In genomic region chr3:112377418-112378071, GRCh38 we compare ENCODE assay signal across 9 cellular contexts. TPM values are rescaled to one million over a fixed set of nuclear protein-coding genes. Genes with fewer than 3 reads are reported as not detected.
DNase-seq lines count a peak whose midpoint lies in the region; ATAC-seq lines count a peak whose summit lies in the region.
"Had no signal": no experiment of that assay in that cellular context is flagged by ENCODE, and none has a peak within 500 bp of the region (broad histone marks: within the 10 kb centered on the region; RNA-seq: fewer than 3 reads in every experiment).

No MANE protein-coding gene starts in this region.

- DNase-seq in HT1080 (ENCODE audit: low read depth), result peak; percentile 29
- no peak for DNase-seq in activated T-helper 2 cell treated with anti-CD3 and anti-CD28 coated beads, Interferon-gamma antibody, Interleukin-2, Interleukin-4, amounts not matched to agents 10 μg/mL and 5 μg/mL and 100 μg/mL, durations not matched to agents 14 hours and 24 hours and 36 hours (ENCODE audit: low spot score)
- peak; percentile 82 for DNase-seq in foreskin melanocyte
- no peak for DNase-seq in stimulated activated naive B cell treated with anti-CD40 and anti-IgM and Interleukin-4, amounts not matched to agents 10 μg/mL and 1 μg/mL and 100 μg/mL, for 72 hours
- no peak for DNase-seq in NAMALWA (ENCODE audit: low spot score)
- DNase-seq in activated CD8-positive, alpha-beta T cell treated with anti-CD3 and anti-CD28 coated beads, Interleukin-2, amount 10 ng/mL, durations not matched to agents 7 days and 5 days, result no peak
- DNase-seq: activated CD8-positive, alpha-beta memory T cell treated with anti-CD3 and anti-CD28 coated beads, Interleukin-2, amount 50 U/mL, for 48 hours; NCI-H526 treated with DMSO at 0.1 percent for 48 hours had no signal

- peaks cover 13% of the 10 kb centered on the region for H3K36me3 Mint-ChIP-seq in activated T-helper 2 cell treated with anti-CD3 and anti-CD28 coated beads, Interferon-gamma antibody, Interleukin-2, Interleukin-4, amounts not matched to agents 10 μg/mL and 5 μg/mL and 100 μg/mL, durations not matched to agents 14 hours and 24 hours and 36 hours (ENCODE audit: low read depth)
- peaks cover 0 to 15% of the 10 kb centered on the region in 2 donors for H3K36me3 Mint-ChIP-seq in stimulated activated naive B cell treated with anti-CD40 and anti-IgM and Interleukin-4, amounts not matched to agents 10 μg/mL and 1 μg/mL and 100 μg/mL, for 72 hours
- no peaks in the 10 kb centered on the region for H3K36me3 Mint-ChIP-seq in activated CD8-positive, alpha-beta T cell treated with anti-CD3 and anti-CD28 coated beads, Interleukin-2, amount 10 ng/mL, durations not matched to agents 7 days and 5 days (ENCODE audit: low read depth)

- H3K4me1 Mint-ChIP-seq in activated T-helper 2 cell treated with anti-CD3 and anti-CD28 coated beads, Interferon-gamma antibody, Interleukin-2, Interleukin-4, amounts not matched to agents 10 μg/mL and 5 μg/mL and 100 μg/mL, durations not matched to agents 14 hours and 24 hours and 36 hours (ENCODE audit: low read depth), result peaks cover 75% of the 10 kb centered on the region
- H3K4me1 Mint-ChIP-seq in stimulated activated naive B cell treated with anti-CD40 and anti-IgM and Interleukin-4, amounts not matched to agents 10 μg/mL and 1 μg/mL and 100 μg/mL, for 72 hours, result peaks cover 42 to 74% of the 10 kb centered on the region in 2 donors
- H3K4me1 Mint-ChIP-seq in activated CD8-positive, alpha-beta T cell treated with anti-CD3 and anti-CD28 coated beads, Interleukin-2, amount 10 ng/mL, durations not matched to agents 7 days and 5 days (ENCODE audit: low read depth), result peaks cover 13% of the 10 kb centered on the region

- no peak overlapping the region for H3K4me3 Mint-ChIP-seq in activated T-helper 2 cell treated with anti-CD3 and anti-CD28 coated beads, Interferon-gamma antibody, Interleukin-2, Interleukin-4, amounts not matched to agents 10 μg/mL and 5 μg/mL and 100 μg/mL, durations not matched to agents 14 hours and 24 hours and 36 hours (ENCODE audit: low read depth)
- no peak overlapping the region for H3K4me3 Mint-ChIP-seq in stimulated activated naive B cell treated with anti-CD40 and anti-IgM and Interleukin-4, amounts not matched to agents 10 μg/mL and 1 μg/mL and 100 μg/mL, for 72 hours
- no peak overlapping the region for H3K4me3 Mint-ChIP-seq in activated CD8-positive, alpha-beta T cell treated with anti-CD3 and anti-CD28 coated beads, Interleukin-2, amount 10 ng/mL, durations not matched to agents 7 days and 5 days

- H3K9me3 Mint-ChIP-seq in activated T-helper 2 cell treated with anti-CD3 and anti-CD28 coated beads, Interferon-gamma antibody, Interleukin-2, Interleukin-4, amounts not matched to agents 10 μg/mL and 5 μg/mL and 100 μg/mL, durations not matched to agents 14 hours and 24 hours and 36 hours, result peaks cover 3% of the 10 kb centered on the region
- H3K9me3 Mint-ChIP-seq in stimulated activated naive B cell treated with anti-CD40 and anti-IgM and Interleukin-4, amounts not matched to agents 10 μg/mL and 1 μg/mL and 100 μg/mL, for 72 hours, result peaks cover 4 to 6% of the 10 kb centered on the region in 2 donors
- no peaks in the 10 kb centered on the region for H3K9me3 Mint-ChIP-seq in activated CD8-positive, alpha-beta T cell treated with anti-CD3 and anti-CD28 coated beads, Interleukin-2, amount 10 ng/mL, durations not matched to agents 7 days and 5 days (ENCODE audit: insufficient read depth)

- POLR2A ChIA-PET in activated CD8-positive, alpha-beta T cell treated with anti-CD3 and anti-CD28 coated beads, Interleukin-2, amount 10 ng/mL, durations not matched to agents 7 days and 5 days (lab: Charles Lee), result no interaction called here

- peak overlapping the region; percentile 66 for H3K27ac Mint-ChIP-seq in activated T-helper 2 cell treated with anti-CD3 and anti-CD28 coated beads, Interferon-gamma antibody, Interleukin-2, Interleukin-4, amounts not matched to agents 10 μg/mL and 5 μg/mL and 100 μg/mL, durations not matched to agents 14 hours and 24 hours and 36 hours
- H3K27ac Mint-ChIP-seq in stimulated activated naive B cell treated with anti-CD40 and anti-IgM and Interleukin-4, amounts not matched to agents 10 μg/mL and 1 μg/mL and 100 μg/mL, for 72 hours, result peak overlapping the region; percentile 28
- H3K27ac Mint-ChIP-seq in activated CD8-positive, alpha-beta T cell treated with anti-CD3 and anti-CD28 coated beads, Interleukin-2, amount 10 ng/mL, durations not matched to agents 7 days and 5 days, result no peak overlapping the region

- intact Hi-C loops in activated T-helper 2 cell treated with anti-CD3 and anti-CD28 coated beads, Interferon-gamma antibody, Interleukin-2, Interleukin-4, amounts not matched to agents 10 μg/mL and 5 μg/mL and 100 μg/mL, durations not matched to agents 14 hours and 24 hours and 36 hours (cut with micrococcal nuclease), result loop anchor here (2.0 kb wide), 2 partner anchors 15 to 19 kb away; no protein-coding TSS in a partner anchor

- H3K27me3 Mint-ChIP-seq in activated T-helper 2 cell treated with anti-CD3 and anti-CD28 coated beads, Interferon-gamma antibody, Interleukin-2, Interleukin-4, amounts not matched to agents 10 μg/mL and 5 μg/mL and 100 μg/mL, durations not matched to agents 14 hours and 24 hours and 36 hours (ENCODE audit: low read depth), result no peaks in the 10 kb centered on the region
- no peaks in the 10 kb centered on the region for H3K27me3 Mint-ChIP-seq in stimulated activated naive B cell treated with anti-CD40 and anti-IgM and Interleukin-4, amounts not matched to agents 10 μg/mL and 1 μg/mL and 100 μg/mL, for 72 hours
- no peaks in the 10 kb centered on the region for H3K27me3 Mint-ChIP-seq in activated CD8-positive, alpha-beta T cell treated with anti-CD3 and anti-CD28 coated beads, Interleukin-2, amount 10 ng/mL, durations not matched to agents 7 days and 5 days (ENCODE audit: low read depth)

- CTCF ChIA-PET in activated CD8-positive, alpha-beta T cell treated with anti-CD3 and anti-CD28 coated beads, Interleukin-2, amount 10 ng/mL, durations not matched to agents 7 days and 5 days (lab: Charles Lee), result no interaction called here

- no peak for ATAC-seq in stimulated activated naive B cell treated with anti-CD40 and anti-IgM and Interleukin-4, amounts not matched to agents 10 μg/mL and 1 μg/mL and 100 μg/mL, for 72 hours (replicated peaks)
- ATAC-seq in HG03520 (IDR thresholded peaks at IDR 0.05; ENCODE audit: unreplicated experiment), result no peak
- ATAC-seq in activated CD8-positive, alpha-beta T cell treated with anti-CD3 and anti-CD28 coated beads, Interleukin-2, amount 10 ng/mL, durations not matched to agents 7 days and 5 days, result no peak

RNA-seq across cellular contexts. Expression of gene CD200, which starts 44.6 kb away (rescaled TPM):
- not detected in 2 replicates for total RNA-seq in HT1080 (2014; rRNA removed; shearing (Covaris generic))
- polyA plus RNA-seq in HT1080 (2015; cell fraction: cytosol; rRNA removed), result 0.21 and 0.30 TPM in 2 replicates
- 0.10 and 0.16 TPM in 2 replicates for polyA plus RNA-seq in HT1080 (2015; cell fraction: nucleus; rRNA removed)
- 60.3 and 63.3 TPM in 2 replicates for total RNA-seq in activated T-helper 2 cell treated with anti-CD3 and anti-CD28 coated beads, Interferon-gamma antibody, Interleukin-2, Interleukin-4, amounts not matched to agents 10 μg/mL and 5 μg/mL and 100 μg/mL, durations not matched to agents 14 hours and 24 hours and 36 hours
- 1 to 10 TPM in 1 of 2 experiments, under 1 TPM in 1; 0.86 to 1.4 TPM for total RNA-seq in activated CD8-positive, alpha-beta T cell treated with anti-CD3 and anti-CD28 coated beads, Interleukin-2, amount 10 ng/mL, durations not matched to agents 7 days and 5 days

Comparison
In these comparisons a context has a peak if more than half of its experiments do, and no peak if none do; other contexts are left out.
1. DNase-seq: peak in HT1080 (single experiment) and foreskin melanocyte (single experiment); none in activated T-helper 2 cell treated with anti-CD3 and anti-CD28 coated beads, Interferon-gamma antibody, Interleukin-2, Interleukin-4, amounts not matched to agents 10 μg/mL and 5 μg/mL and 100 μg/mL, durations not matched to agents 14 hours and 24 hours and 36 hours (single experiment), stimulated activated naive B cell treated with anti-CD40 and anti-IgM and Interleukin-4, amounts not matched to agents 10 μg/mL and 1 μg/mL and 100 μg/mL, for 72 hours (single experiment), NAMALWA (single experiment) and activated CD8-positive, alpha-beta T cell treated with anti-CD3 and anti-CD28 coated beads, Interleukin-2, amount 10 ng/mL, durations not matched to agents 7 days and 5 days (single experiment).
2. RNA of gene CD200, which starts 44.6 kb away (total RNA-seq): 60.3 to 63.3 TPM in activated T-helper 2 cell treated with anti-CD3 and anti-CD28 coated beads, Interferon-gamma antibody, Interleukin-2, Interleukin-4, amounts not matched to agents 10 μg/mL and 5 μg/mL and 100 μg/mL, durations not matched to agents 14 hours and 24 hours and 36 hours; 0.86 to 1.4 TPM in activated CD8-positive, alpha-beta T cell treated with anti-CD3 and anti-CD28 coated beads, Interleukin-2, amount 10 ng/mL, durations not matched to agents 7 days and 5 days and not detected in HT1080; every median in the first group is over 10 times any median in the second.